8 cellular contexts compared by ENCODE assay signal in the genomic region with DNA sequence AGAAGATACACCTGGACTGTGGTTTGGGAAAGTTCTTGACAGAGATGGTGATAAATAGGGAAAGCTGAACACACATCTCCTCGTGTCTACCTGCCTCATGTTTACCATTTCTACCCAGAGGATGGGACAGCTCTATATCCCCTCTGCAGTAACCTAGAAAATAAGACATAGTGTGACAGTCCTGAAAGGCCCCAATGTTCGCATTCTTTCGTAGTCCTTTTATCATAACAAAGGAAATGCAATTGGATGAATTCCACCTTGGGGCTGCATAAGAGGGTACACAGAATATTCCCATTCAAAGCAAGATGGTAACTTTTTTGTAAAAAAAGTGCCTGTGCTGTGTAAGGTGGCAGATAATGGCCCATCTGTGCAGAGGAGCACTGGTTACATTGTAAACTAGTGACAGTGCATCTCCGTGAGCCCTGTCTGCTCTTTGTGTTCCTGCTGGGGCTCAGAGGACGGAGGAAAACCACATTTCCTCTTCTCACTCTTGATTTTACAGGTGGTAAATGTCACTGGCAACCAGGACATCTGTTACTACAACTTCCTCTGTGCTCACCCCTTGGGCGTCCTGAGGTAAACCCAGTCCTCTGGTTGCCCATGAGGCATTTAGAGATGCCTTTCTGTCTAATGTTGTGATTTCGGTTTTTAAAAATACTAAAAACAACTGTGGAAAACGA.
DNase-seq lines count a peak whose midpoint lies in the region; ATAC-seq lines count a peak whose summit lies in the region.

No MANE protein-coding gene starts in this region.

- no peak overlapping the region for H3K9ac ChIP-seq in mesendoderm (ENCODE audit: low read length)

- H3K9me3 Mint-ChIP-seq in T-helper 1 cell treated with Interleukin-12 subunit alpha and Interleukin-12 subunit beta and Interleukin-4 antibody, amounts not matched to agents 30 μg/mL and 1 μg/mL, for 36 hours = no peaks in the 10 kb centered on the region

- no peak overlapping the region for H2BK5ac ChIP-seq in mesendoderm (ENCODE audit: low read length)

- H3K79me2 ChIP-seq in mesendoderm (ENCODE audit: control insufficient read depth, insufficient read depth, low read length) = no peaks in the 10 kb centered on the region

- H3K4me3 Mint-ChIP-seq in T-helper 1 cell treated with Interleukin-12 subunit alpha and Interleukin-12 subunit beta and Interleukin-4 antibody, amounts not matched to agents 30 μg/mL and 1 μg/mL, for 36 hours = peak overlapping the region; percentile 40

- no peak overlapping the region for H2AK5ac ChIP-seq in mesendoderm (ENCODE audit: low read length)

- no peak overlapping the region for H3K4me2 ChIP-seq in mesendoderm (ENCODE audit: low read length)

- H3K27ac ChIP-seq in mesendoderm (ENCODE audit: low read depth, low read length) = no peak overlapping the region

- peak; percentile 99 for ATAC-seq in GM19043 (IDR thresholded peaks at IDR 0.05; ENCODE audit: low read depth, unreplicated experiment)
- ATAC-seq in HG03025 (IDR thresholded peaks at IDR 0.05; ENCODE audit: low FRiP score, unreplicated experiment) = peak; percentile 99

- peaks cover 46% of the 10 kb centered on the region for H3K36me3 Mint-ChIP-seq in T-helper 1 cell treated with Interleukin-12 subunit alpha and Interleukin-12 subunit beta and Interleukin-4 antibody, amounts not matched to agents 30 μg/mL and 1 μg/mL, for 36 hours (ENCODE audit: low read depth)

- DNase-seq in mesendoderm (peak; percentile 8), D341Med (ENCODE audit: low spot score) (no peak), epidermal melanocyte (ENCODE audit: insufficient read length, low spot score) (no peak), NCI-H526 (lab: John Stamatoyannopoulos, UW) (no peak), COR-L47 (lab: John Stamatoyannopoulos, UW) (no peak)

- H3K23ac ChIP-seq in mesendoderm (ENCODE audit: low read length) = no peak overlapping the region

- H3K27me3 Mint-ChIP-seq in T-helper 1 cell treated with Interleukin-12 subunit alpha and Interleukin-12 subunit beta and Interleukin-4 antibody, amounts not matched to agents 30 μg/mL and 1 μg/mL, for 36 hours (ENCODE audit: low read depth) = no peaks in the 10 kb centered on the region

- H3K4me1 Mint-ChIP-seq in T-helper 1 cell treated with Interleukin-12 subunit alpha and Interleukin-12 subunit beta and Interleukin-4 antibody, amounts not matched to agents 30 μg/mL and 1 μg/mL, for 36 hours (ENCODE audit: low read depth) = peaks cover 21% of the 10 kb centered on the region

- no peaks in the 10 kb centered on the region for H3K27me3 ChIP-seq in mesendoderm (ENCODE audit: insufficient read depth, low read length, poor library complexity)

- no peak overlapping the region for H4K5ac ChIP-seq in mesendoderm (ENCODE audit: low read length)

- H3K79me1 ChIP-seq in mesendoderm (ENCODE audit: low read length) = no peaks in the 10 kb centered on the region

- H2BK15ac ChIP-seq in mesendoderm (replicated peaks; ENCODE audit: low read depth) = no peak overlapping the region

- WGBS in mesendoderm (ENCODE audit: extremely low coverage, insufficient coverage, low lambda C conversion rate) = no CpG with 5 or more reads among the region's 8 CpGs

- H3K4me1 ChIP-seq in mesendoderm (ENCODE audit: control insufficient read depth, low read depth, low read length) = peaks cover 2% of the 10 kb centered on the region

- H2BK120ac ChIP-seq in mesendoderm (ENCODE audit: low read depth, low read length) = no peak overlapping the region

- peak overlapping the region; percentile 58 for H3K27ac Mint-ChIP-seq in T-helper 1 cell treated with Interleukin-12 subunit alpha and Interleukin-12 subunit beta and Interleukin-4 antibody, amounts not matched to agents 30 μg/mL and 1 μg/mL, for 36 hours

- H3K36me3 ChIP-seq in mesendoderm (ENCODE audit: control insufficient read depth, insufficient read depth, low read length) = no peaks in the 10 kb centered on the region

- no peak overlapping the region for H3K4ac ChIP-seq in mesendoderm (ENCODE audit: low read depth, low read length)

- H3K56ac ChIP-seq in mesendoderm (ENCODE audit: low read length) = no peak overlapping the region

- H3K18ac ChIP-seq in mesendoderm (ENCODE audit: low read length) = no peak overlapping the region

- no peak overlapping the region for H3K4me3 ChIP-seq in mesendoderm (ENCODE audit: low read length)

- H4K8ac ChIP-seq in mesendoderm (ENCODE audit: low read depth, low read length) = no peak overlapping the region
